ENCODE assay signal across 17 cellular contexts in genomic region chr15:100642950-100643338, GRCh38.
"Had no signal": no experiment of that assay in that cellular context is flagged by ENCODE, and none has a peak within 500 bp of the region (broad histone marks: within the 10 kb centered on the region; RNA-seq: fewer than 3 reads in every experiment).

No MANE protein-coding gene starts in this region.

- DNase-seq: KBM-7, MG63, NCI-H1092 treated with DMSO at 0.1 percent for 48 hours, NCI-H1436, NCI-H187, NCI-H2029, NCI-H2081 treated with DMSO at 0.1 percent for 48 hours, NCI-H2171, NCI-H226, NCI-H446, NCI-H510A, NCI-H524 treated with DMSO at 0.1 percent for 48 hours, NCI-H69, NCI-H774, RPMI8226, SHP77 had no signal

- ATAC-seq: SK-N-SH treated with all-trans-retinoic acid at 6 μM for 48 hours had no signal

- H3K27me3 ChIP-seq: MG63 had no signal

- H3K9me3 ChIP-seq: MG63 had no signal

- H3K36me3 ChIP-seq: MG63 had no signal

- H3K4me3 ChIP-seq: MG63 had no signal
